In genomic region chr2:57516740-57517340, GRCh38 we compare ENCODE assay signal across 8 cellular contexts.
DNase-seq lines count a peak whose midpoint lies in the region; ATAC-seq and TF ChIP-seq lines count a peak whose summit lies in the region.

No MANE protein-coding gene starts in this region.

- H3K27me3 Mint-ChIP-seq in T-helper 17 cell (no peaks in the 10 kb centered on the region), glutamatergic neuron (ENCODE audit: unreplicated experiment) (no peaks in the 10 kb centered on the region)

- H3K4me3 Mint-ChIP-seq in T-helper 17 cell (no peak overlapping the region), glutamatergic neuron (ENCODE audit: unreplicated experiment) (no peak overlapping the region)

- H3K4me1 Mint-ChIP-seq in T-helper 17 cell (peaks cover 2% of the 10 kb centered on the region), glutamatergic neuron (ENCODE audit: low read depth, unreplicated experiment) (peaks cover 6% of the 10 kb centered on the region)

- H3K9me3 Mint-ChIP-seq in glutamatergic neuron (ENCODE audit: unreplicated experiment) = no peaks in the 10 kb centered on the region

- peak; percentile 57 for TF ChIP-seq CTCF in AG04450 (IDR thresholded peaks at IDR 0.05; ENCODE audit: low read depth, low read length)
- peak; percentile 91 for TF ChIP-seq CTCF in glutamatergic neuron (IDR thresholded peaks at IDR 0.05; ENCODE audit: partially characterized antibody, unreplicated experiment)

- H3K27ac ChIP-seq in AG04450 (ENCODE audit: low read depth, low read length) = no peak overlapping the region

- no peaks in the 10 kb centered on the region for H3K27me3 ChIP-seq in AG04450 (ENCODE audit: control insufficient read depth, insufficient read depth, low read length)

- H3K9me3 ChIP-seq in AG04450 (ENCODE audit: control insufficient read depth, insufficient read depth, low read length) (no peaks in the 10 kb centered on the region), T-helper 17 cell (ENCODE audit: control insufficient read depth, low read length, poor library complexity, severe bottlenecking) (no peaks in the 10 kb centered on the region)

- CTCF ChIA-PET in AG04450 (lab: Charles Lee) = interaction anchor here (2.3 to 2.6 kb wide), 2 partner anchors 19 to 1333 kb away, joined by 6 to 20 read pairs; partner anchors contain the start of gene CCDC85A

- no peak overlapping the region for H3K4me3 ChIP-seq in AG04450 (ENCODE audit: low read depth, low read length)

- POLR2A ChIA-PET in AG04450 (lab: Yijun Ruan, JAX) = no interaction called here

- H3K27ac Mint-ChIP-seq in T-helper 17 cell = no peak overlapping the region
- no peak overlapping the region for H3K27ac Mint-ChIP-seq in glutamatergic neuron (ENCODE audit: unreplicated experiment)

- peak; percentile 0 for DNase-seq in AG04450 (ENCODE audit: low read depth, low spot score)
- DNase-seq in NCI-H1048 (lab: John Stamatoyannopoulos, UW) = peak; percentile 33
- no peak for DNase-seq in T-helper 17 cell
- DNase-seq in glutamatergic neuron = no peak
- peak; percentile 92 for DNase-seq in superior temporal gyrus (ENCODE audit: extremely low spot score)
- no peak for DNase-seq in effector CD4-positive, alpha-beta T cell

- ATAC-seq in GM18498 (IDR thresholded peaks at IDR 0.05; ENCODE audit: unreplicated experiment) (peak; percentile 87), HG02759 (IDR thresholded peaks at IDR 0.05; ENCODE audit: unreplicated experiment) (peak; percentile 90), T-helper 17 cell (peak; percentile 39)

- H3K36me3 Mint-ChIP-seq in T-helper 17 cell (ENCODE audit: low read depth) (no peaks in the 10 kb centered on the region), glutamatergic neuron (ENCODE audit: unreplicated experiment) (no peaks in the 10 kb centered on the region)

Comparison
In these comparisons a context has a peak if more than half of its experiments do, and no peak if none do; other contexts are left out.
1. DNase-seq: peak in AG04450 (single experiment), NCI-H1048 (single experiment) and superior temporal gyrus (single experiment); none in T-helper 17 cell (0 of 3), glutamatergic neuron (single experiment) and effector CD4-positive, alpha-beta T cell (single experiment).
2. ATAC-seq: peak in every context shown above with its lines; median percentile 90 in HG02759; 87 in GM18498; 39 in T-helper 17 cell.